In the genomic region with DNA sequence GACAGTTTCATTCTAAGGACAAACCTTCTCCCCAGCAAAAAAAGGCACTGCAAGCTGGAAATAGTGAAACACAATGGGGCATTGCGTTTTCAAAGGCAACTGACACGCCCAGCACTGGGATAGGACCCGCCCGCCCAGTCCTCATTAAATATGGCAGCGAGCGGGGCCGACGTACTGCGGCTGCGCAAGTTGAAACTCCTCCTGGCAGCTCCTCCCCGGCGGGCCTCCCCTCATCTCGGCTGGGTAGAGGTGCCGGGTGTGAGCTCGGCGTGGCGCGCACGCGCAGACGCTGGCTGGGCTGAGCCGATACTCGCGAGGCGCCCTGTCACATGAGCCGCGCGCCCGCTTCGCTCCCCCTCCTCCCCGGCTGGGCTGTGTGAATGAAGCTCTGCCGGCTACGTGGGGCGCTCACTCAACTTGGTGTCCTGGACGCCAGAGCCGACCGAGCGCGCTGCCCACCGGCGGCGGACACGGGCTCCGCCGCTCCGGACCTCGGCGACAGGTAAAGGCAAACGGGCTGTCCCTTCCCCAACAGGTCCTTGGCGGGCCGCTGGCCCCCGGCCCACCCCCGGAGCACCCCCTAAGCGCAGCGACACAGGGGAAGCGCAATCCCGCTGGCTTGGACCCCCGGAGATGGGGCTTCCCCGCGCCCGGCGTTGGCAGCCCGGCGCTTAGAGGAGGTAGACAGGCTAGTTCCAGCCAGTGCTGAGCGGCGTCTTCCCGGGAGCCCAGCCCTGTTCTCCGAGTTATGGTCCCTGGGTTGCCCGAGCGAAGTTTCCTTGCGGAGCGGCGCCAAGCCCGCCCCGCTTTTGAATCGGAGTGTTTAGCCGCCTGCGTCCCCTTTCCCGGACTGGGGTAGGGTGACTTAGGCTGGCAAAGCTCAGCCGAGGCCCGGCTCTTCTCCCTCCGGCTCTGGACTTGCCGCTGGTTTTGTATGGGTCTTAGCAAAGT, we compare ENCODE assay signal across 1 cellular context.
TF ChIP-seq lines count a peak whose summit lies in the region.

A gene (plus strand): TSS at position 306 of the 951 bp plus-strand sequence. CDS start 2,703 bp downstream, outside the sequence.

TF ChIP-seq in HepG2, 621 proteins besides CTCF, POLR2A, EP300 and RAD21 (continued from another document and continues in another):
- TF ChIP-seq, protein P1, sequence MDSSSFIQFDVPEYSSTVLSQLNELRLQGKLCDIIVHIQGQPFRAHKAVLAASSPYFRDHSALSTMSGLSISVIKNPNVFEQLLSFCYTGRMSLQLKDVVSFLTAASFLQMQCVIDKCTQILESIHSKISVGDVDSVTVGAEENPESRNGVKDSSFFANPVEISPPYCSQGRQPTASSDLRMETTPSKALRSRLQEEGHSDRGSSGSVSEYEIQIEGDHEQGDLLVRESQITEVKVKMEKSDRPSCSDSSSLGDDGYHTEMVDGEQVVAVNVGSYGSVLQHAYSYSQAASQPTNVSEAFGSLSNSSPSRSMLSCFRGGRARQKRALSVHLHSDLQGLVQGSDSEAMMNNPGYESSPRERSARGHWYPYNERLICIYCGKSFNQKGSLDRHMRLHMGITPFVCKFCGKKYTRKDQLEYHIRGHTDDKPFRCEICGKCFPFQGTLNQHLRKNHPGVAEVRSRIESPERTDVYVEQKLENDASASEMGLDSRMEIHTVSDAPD (CRISPR knock-in tag; IDR thresholded peaks at IDR 0.05) = no peak
- TF ChIP-seq MED13 (CRISPR knock-in tag; IDR thresholded peaks at IDR 0.05) (no peak), SSRP1 (CRISPR knock-in tag; IDR thresholded peaks at IDR 0.05) (no peak), POGZ (CRISPR knock-in tag; IDR thresholded peaks at IDR 0.05) (peak; percentile 64; the same call in 1 of the 2 replicates), MYC (CRISPR knock-in tag; IDR thresholded peaks at IDR 0.05; ENCODE audit: borderline replicate concordance) (peak; percentile 45; the same call in 1 of the 2 replicates), HNRNPLL (IDR thresholded peaks at IDR 0.05; ENCODE audit: low read depth, low read length, poor library complexity, severe bottlenecking) (peak; percentile 63), SAP130 (CRISPR knock-in tag; IDR thresholded peaks at IDR 0.05; ENCODE audit: low read depth) (peak; percentile 75), KAT2B (IDR thresholded peaks at IDR 0.05; ENCODE audit: borderline replicate concordance, low read depth, low read length) (no peak), KDM2A (CRISPR knock-in tag; IDR thresholded peaks at IDR 0.05; ENCODE audit: borderline replicate concordance, low read depth) (peak; percentile 61; the same call in 1 of the 2 replicates), KMT2A (CRISPR knock-in tag; IDR thresholded peaks at IDR 0.05) (peak; percentile 83), PHF21A (CRISPR knock-in tag; IDR thresholded peaks at IDR 0.05) (peak; percentile 45), FOSL2 (CRISPR knock-in tag; IDR thresholded peaks at IDR 0.05) (no peak), POLR2AphosphoS5 (IDR thresholded peaks at IDR 0.05; ENCODE audit: low read depth, low read length) (peak; percentile 61), HIVEP1 (CRISPR knock-in tag; IDR thresholded peaks at IDR 0.05) (0 out of 2 replicates have a peak, but pooled peaks have one; percentile 43), CCDC6 (CRISPR knock-in tag; IDR thresholded peaks at IDR 0.05) (no peak), CHD2 (IDR thresholded peaks at IDR 0.05; ENCODE audit: low read depth, low read length) (peak; percentile 51; the same call in 1 of the 2 replicates), TBX2 (CRISPR knock-in tag; IDR thresholded peaks at IDR 0.05; ENCODE audit: borderline replicate concordance) (peak; percentile 30; the same call in 1 of the 2 replicates), ZNF550 (CRISPR knock-in tag; IDR thresholded peaks at IDR 0.05; ENCODE audit: borderline replicate concordance) (no peak), TAF1 (CRISPR knock-in tag; IDR thresholded peaks at IDR 0.05) (peak; percentile 60; the same call in 1 of the 2 replicates), ZNF777 (CRISPR knock-in tag; IDR thresholded peaks at IDR 0.05) (0 out of 2 replicates have a peak, but pooled peaks have one; percentile 44), NFKBIZ (CRISPR knock-in tag; IDR thresholded peaks at IDR 0.05) (no peak), POLR2G (IDR thresholded peaks at IDR 0.05; ENCODE audit: low read depth, low read length) (peak; percentile 48; the same call in 1 of the 2 replicates), SRSF1 (optimal IDR thresholded peaks at IDR 0.05; ENCODE audit: low read depth, low read length) (no peak), ZNF263 (CRISPR knock-in tag; IDR thresholded peaks at IDR 0.05) (peak; percentile 99), SUZ12 (IDR thresholded peaks at IDR 0.05; ENCODE audit: low read depth, low read length) (no peak)
- TF ChIP-seq, protein P2, sequence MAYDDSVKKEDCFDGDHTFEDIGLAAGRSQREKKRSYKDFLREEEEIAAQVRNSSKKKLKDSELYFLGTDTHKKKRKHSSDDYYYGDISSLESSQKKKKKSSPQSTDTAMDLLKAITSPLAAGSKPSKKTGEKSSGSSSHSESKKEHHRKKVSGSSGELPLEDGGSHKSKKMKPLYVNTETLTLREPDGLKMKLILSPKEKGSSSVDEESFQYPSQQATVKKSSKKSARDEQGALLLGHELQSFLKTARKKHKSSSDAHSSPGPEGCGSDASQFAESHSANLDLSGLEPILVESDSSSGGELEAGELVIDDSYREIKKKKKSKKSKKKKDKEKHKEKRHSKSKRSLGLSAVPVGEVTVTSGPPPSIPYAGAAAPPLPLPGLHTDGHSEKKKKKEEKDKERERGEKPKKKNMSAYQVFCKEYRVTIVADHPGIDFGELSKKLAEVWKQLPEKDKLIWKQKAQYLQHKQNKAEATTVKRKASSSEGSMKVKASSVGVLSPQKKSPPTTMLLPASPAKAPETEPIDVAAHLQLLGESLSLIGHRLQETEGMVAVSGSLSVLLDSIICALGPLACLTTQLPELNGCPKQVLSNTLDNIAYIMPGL (CRISPR knock-in tag; IDR thresholded peaks at IDR 0.05; ENCODE audit: borderline replicate concordance in 1 of 2, low read depth in 1 of 2) = peak in 1 of 2 experiments; percentile 41; a peak in 2 of 4 replicates
- TF ChIP-seq, protein P3, sequence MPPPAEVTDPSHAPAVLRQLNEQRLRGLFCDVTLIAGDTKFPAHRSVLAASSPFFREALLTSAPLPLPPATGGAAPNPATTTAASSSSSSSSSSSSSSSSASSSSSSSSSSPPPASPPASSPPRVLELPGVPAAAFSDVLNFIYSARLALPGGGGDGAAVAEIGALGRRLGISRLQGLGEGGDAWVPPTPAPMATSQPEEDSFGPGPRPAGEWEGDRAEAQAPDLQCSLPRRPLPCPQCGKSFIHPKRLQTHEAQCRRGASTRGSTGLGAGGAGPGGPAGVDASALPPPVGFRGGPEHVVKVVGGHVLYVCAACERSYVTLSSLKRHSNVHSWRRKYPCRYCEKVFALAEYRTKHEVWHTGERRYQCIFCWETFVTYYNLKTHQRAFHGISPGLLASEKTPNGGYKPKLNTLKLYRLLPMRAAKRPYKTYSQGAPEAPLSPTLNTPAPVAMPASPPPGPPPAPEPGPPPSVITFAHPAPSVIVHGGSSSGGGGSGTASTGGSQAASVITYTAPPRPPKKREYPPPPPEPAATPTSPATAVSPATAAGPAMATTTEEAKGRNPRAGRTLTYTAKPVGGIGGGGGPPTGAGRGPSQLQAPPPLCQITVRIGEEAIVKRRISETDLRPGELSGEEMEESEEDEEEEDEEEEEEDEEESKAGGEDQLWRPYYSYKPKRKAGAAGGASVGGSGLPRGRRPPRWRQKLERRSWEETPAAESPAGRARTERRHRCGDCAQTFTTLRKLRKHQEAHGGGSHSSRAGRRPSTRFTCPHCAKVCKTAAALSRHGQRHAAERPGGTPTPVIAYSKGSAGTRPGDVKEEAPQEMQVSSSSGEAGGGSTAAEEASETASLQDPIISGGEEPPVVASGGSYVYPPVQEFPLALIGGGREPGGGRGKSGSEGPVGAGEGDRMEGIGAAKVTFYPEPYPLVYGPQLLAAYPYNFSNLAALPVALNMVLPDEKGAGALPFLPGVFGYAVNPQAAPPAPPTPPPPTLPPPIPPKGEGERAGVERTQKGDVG (CRISPR knock-in tag; IDR thresholded peaks at IDR 0.05; ENCODE audit: borderline replicate concordance) = no peak
- TF ChIP-seq, protein P4, sequence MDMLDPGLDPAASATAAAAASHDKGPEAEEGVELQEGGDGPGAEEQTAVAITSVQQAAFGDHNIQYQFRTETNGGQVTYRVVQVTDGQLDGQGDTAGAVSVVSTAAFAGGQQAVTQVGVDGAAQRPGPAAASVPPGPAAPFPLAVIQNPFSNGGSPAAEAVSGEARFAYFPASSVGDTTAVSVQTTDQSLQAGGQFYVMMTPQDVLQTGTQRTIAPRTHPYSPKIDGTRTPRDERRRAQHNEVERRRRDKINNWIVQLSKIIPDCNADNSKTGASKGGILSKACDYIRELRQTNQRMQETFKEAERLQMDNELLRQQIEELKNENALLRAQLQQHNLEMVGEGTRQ (IDR thresholded peaks at IDR 0.05; ENCODE audit: low read depth, low read length) = no peak
- TF ChIP-seq, protein P4 (CRISPR knock-in tag; IDR thresholded peaks at IDR 0.05; ENCODE audit: borderline replicate concordance) = peak; percentile 63; the same call in 1 of the 2 replicates
- TF ChIP-seq, protein P5, sequence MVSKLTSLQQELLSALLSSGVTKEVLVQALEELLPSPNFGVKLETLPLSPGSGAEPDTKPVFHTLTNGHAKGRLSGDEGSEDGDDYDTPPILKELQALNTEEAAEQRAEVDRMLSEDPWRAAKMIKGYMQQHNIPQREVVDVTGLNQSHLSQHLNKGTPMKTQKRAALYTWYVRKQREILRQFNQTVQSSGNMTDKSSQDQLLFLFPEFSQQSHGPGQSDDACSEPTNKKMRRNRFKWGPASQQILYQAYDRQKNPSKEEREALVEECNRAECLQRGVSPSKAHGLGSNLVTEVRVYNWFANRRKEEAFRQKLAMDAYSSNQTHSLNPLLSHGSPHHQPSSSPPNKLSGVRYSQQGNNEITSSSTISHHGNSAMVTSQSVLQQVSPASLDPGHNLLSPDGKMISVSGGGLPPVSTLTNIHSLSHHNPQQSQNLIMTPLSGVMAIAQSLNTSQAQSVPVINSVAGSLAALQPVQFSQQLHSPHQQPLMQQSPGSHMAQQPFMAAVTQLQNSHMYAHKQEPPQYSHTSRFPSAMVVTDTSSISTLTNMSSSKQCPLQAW (CRISPR knock-in tag; IDR thresholded peaks at IDR 0.05) = peak; percentile 70; the same call in 1 of the 2 replicates
- TF ChIP-seq, protein P6, sequence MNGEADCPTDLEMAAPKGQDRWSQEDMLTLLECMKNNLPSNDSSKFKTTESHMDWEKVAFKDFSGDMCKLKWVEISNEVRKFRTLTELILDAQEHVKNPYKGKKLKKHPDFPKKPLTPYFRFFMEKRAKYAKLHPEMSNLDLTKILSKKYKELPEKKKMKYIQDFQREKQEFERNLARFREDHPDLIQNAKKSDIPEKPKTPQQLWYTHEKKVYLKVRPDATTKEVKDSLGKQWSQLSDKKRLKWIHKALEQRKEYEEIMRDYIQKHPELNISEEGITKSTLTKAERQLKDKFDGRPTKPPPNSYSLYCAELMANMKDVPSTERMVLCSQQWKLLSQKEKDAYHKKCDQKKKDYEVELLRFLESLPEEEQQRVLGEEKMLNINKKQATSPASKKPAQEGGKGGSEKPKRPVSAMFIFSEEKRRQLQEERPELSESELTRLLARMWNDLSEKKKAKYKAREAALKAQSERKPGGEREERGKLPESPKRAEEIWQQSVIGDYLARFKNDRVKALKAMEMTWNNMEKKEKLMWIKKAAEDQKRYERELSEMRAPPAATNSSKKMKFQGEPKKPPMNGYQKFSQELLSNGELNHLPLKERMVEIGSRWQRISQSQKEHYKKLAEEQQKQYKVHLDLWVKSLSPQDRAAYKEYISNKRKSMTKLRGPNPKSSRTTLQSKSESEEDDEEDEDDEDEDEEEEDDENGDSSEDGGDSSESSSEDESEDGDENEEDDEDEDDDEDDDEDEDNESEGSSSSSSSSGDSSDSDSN (CRISPR knock-in tag; IDR thresholded peaks at IDR 0.05) = peak; percentile 73
- TF ChIP-seq, protein P7, sequence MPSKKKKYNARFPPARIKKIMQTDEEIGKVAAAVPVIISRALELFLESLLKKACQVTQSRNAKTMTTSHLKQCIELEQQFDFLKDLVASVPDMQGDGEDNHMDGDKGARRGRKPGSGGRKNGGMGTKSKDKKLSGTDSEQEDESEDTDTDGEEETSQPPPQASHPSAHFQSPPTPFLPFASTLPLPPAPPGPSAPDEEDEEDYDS (CRISPR knock-in tag; IDR thresholded peaks at IDR 0.05) = peak; percentile 61; the same call in 1 of the 2 replicates
- TF ChIP-seq, protein P8, sequence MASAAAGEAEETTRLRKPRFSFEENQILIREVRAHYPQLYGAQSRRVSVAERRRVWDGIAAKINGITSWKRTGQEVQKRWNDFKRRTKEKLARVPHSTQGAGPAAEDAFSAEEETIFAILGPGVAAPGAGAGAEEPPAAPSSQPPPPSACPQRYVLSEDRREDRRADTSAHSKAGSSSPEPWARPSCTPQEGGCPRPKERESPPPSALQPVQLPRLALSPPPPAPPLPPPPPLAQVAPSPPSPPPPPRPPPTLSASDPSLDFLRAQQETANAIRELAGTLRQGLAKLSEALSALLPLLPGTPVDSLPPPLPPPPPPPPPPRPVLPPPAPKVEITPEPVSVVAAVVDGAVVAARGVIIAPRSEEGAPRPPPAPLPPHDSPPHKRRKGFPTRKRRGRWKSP (CRISPR knock-in tag; IDR thresholded peaks at IDR 0.05) = 0 out of 2 replicates have a peak, but pooled peaks have one; percentile 28
- TF ChIP-seq, protein P9, sequence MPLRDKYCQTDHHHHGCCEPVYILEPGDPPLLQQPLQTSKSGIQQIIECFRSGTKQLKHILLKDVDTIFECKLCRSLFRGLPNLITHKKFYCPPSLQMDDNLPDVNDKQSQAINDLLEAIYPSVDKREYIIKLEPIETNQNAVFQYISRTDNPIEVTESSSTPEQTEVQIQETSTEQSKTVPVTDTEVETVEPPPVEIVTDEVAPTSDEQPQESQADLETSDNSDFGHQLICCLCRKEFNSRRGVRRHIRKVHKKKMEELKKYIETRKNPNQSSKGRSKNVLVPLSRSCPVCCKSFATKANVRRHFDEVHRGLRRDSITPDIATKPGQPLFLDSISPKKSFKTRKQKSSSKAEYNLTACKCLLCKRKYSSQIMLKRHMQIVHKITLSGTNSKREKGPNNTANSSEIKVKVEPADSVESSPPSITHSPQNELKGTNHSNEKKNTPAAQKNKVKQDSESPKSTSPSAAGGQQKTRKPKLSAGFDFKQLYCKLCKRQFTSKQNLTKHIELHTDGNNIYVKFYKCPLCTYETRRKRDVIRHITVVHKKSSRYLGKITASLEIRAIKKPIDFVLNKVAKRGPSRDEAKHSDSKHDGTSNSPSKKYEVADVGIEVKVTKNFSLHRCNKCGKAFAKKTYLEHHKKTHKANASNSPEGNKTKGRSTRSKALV (CRISPR knock-in tag; IDR thresholded peaks at IDR 0.05) = peak; percentile 47; the same call in 1 of the 2 replicates
- TF ChIP-seq, protein P10, sequence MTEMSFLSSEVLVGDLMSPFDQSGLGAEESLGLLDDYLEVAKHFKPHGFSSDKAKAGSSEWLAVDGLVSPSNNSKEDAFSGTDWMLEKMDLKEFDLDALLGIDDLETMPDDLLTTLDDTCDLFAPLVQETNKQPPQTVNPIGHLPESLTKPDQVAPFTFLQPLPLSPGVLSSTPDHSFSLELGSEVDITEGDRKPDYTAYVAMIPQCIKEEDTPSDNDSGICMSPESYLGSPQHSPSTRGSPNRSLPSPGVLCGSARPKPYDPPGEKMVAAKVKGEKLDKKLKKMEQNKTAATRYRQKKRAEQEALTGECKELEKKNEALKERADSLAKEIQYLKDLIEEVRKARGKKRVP (CRISPR knock-in tag; IDR thresholded peaks at IDR 0.05) = peak in 1 of 2 experiments; percentile 60; a peak in 1 of 4 replicates
